ENCODE assay signal across 17 cellular contexts in the genomic region with DNA sequence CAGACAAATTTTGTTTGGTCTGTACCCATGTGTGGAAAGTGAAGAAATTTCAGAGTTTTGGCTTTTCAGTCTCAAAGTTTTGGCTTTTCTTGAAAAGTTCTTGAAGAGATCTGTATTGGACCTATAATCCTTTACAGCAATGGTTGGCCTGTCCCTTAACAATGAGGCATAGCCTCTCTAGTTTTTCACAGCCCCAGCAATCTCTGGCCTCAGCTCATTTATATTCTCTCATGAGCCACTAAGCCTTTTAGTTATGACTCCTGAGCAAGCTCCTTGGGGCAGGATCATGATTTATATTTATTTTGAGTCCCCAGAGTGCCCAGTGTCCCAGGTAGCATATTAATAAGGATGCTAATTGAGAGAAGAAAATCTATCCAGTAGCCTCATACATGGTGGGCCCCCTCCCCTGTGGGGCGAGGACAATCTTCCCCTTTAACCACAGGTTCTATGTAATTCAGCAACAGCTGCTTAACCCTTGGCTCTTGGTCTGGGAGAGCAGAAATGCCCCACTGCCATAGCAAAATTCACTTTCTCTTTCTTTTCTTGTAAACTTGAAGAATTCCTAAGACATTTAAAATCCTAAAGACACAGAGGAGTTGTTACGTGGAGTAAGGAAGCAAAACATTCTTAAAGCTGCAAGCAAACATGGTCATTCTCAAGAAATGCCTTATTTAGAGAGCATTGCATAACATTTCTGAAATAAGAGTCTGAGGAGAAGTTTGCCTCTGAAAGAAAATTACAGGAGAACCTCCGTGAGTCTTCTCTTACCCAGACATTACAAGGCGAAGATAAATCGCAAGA. TPM values are rescaled to one million over a fixed set of nuclear protein-coding genes. Genes with fewer than 3 reads are reported as not detected.
DNase-seq lines count a peak whose midpoint lies in the region; ATAC-seq and TF ChIP-seq lines count a peak whose summit lies in the region.
"Had no signal": no experiment of that assay in that cellular context is flagged by ENCODE, and none has a peak within 500 bp of the region (broad histone marks: within the 10 kb centered on the region; RNA-seq: fewer than 3 reads in every experiment).

No MANE protein-coding gene starts in this region.

- CTCF ChIA-PET in HEK293 (lab: Yijun Ruan, JAX) = interaction anchor here (0.5 to 1.3 kb wide), 3 partner anchors 31 to 900 kb away, joined by 3 to 5 read pairs (median 4); no protein-coding TSS in a partner anchor
- CTCF ChIA-PET in activated CD8-positive, alpha-beta memory T cell treated with anti-CD3 and anti-CD28 coated beads, Interleukin-2, amount 10 ng/mL, durations not matched to agents 7 days and 5 days (lab: Charles Lee) = no interaction called here

- H3K4me3 ChIP-seq in HEK293 (ENCODE audit: low read depth, low read length) (no peak overlapping the region), adipocyte (ENCODE audit: low read length) (peak overlapping the region; percentile 9), skeletal muscle tissue (ENCODE audit: low read length in 3 of 3) (no peak overlapping the region)
- H3K4me3 ChIP-seq: colonic mucosa had no signal

- no peak overlapping the region for H3K27ac Mint-ChIP-seq in activated CD8-positive, alpha-beta memory T cell treated with anti-CD3 and anti-CD28 coated beads, Interleukin-2, amount 10 ng/mL, durations not matched to agents 7 days and 5 days
- H3K27ac Mint-ChIP-seq: activated CD4-positive, alpha-beta memory T cell treated with anti-CD3 and anti-CD28 coated beads for 36 hours; stimulated activated memory B cell treated with anti-CD40 and anti-IgM and Interleukin-4, amounts not matched to agents 10 μg/mL and 1 μg/mL and 100 μg/mL, for 72 hours; T-cell had no signal

- H3K9ac ChIP-seq in adipocyte (ENCODE audit: low read length) (peak overlapping the region; percentile 71), skeletal muscle tissue (ENCODE audit: low read depth in 1 of 3, low read length in 3 of 3) (no peak overlapping the region)

- peaks cover 20% of the 10 kb centered on the region for H3K27me3 Mint-ChIP-seq in activated CD8-positive, alpha-beta memory T cell treated with anti-CD3 and anti-CD28 coated beads, Interleukin-2, amount 10 ng/mL, durations not matched to agents 7 days and 5 days

- intact Hi-C loops in left ventricle myocardium superior (cut with micrococcal nuclease) = no loop called here

- no peaks in the 10 kb centered on the region for H3K27me3 ChIP-seq in adipocyte (replicated peaks; ENCODE audit: control insufficient read depth, insufficient read depth, low read length)
- peaks cover 0 to 4% (median 2%) of the 10 kb centered on the region in 3 donors for H3K27me3 ChIP-seq in skeletal muscle tissue (ENCODE audit: control insufficient read depth in 3 of 3, insufficient read depth in 3 of 3, low read length in 3 of 3)
- H3K27me3 ChIP-seq: colonic mucosa had no signal

- H3K4me1 Mint-ChIP-seq in activated CD8-positive, alpha-beta memory T cell treated with anti-CD3 and anti-CD28 coated beads, Interleukin-2, amount 10 ng/mL, durations not matched to agents 7 days and 5 days = no peaks in the 10 kb centered on the region
- H3K4me1 Mint-ChIP-seq: CD8-positive, alpha-beta memory T cell; T-cell had no signal

- no peaks in the 10 kb centered on the region for H3K36me3 Mint-ChIP-seq in activated CD8-positive, alpha-beta memory T cell treated with anti-CD3 and anti-CD28 coated beads, Interleukin-2, amount 10 ng/mL, durations not matched to agents 7 days and 5 days
- H3K36me3 Mint-ChIP-seq: activated CD4-positive, alpha-beta memory T cell treated with anti-CD3 and anti-CD28 coated beads for 36 hours; CD8-positive, alpha-beta memory T cell; stimulated activated memory B cell treated with anti-CD40 and anti-IgM and Interleukin-4, amounts not matched to agents 10 μg/mL and 1 μg/mL and 100 μg/mL, for 72 hours; T-cell had no signal

- TF ChIP-seq CTCF in HEK293 (tag by site-specific recombination; IDR thresholded peaks at IDR 0.05) = no peak

- ATAC-seq in left ventricle myocardium superior (peak; percentile 43), HG03442 (IDR thresholded peaks at IDR 0.05; ENCODE audit: unreplicated experiment) (no peak), HG03571 (IDR thresholded peaks at IDR 0.05; ENCODE audit: unreplicated experiment) (no peak)
- ATAC-seq in activated CD8-positive, alpha-beta memory T cell treated with anti-CD3 and anti-CD28 coated beads, Interleukin-2, amount 10 ng/mL, durations not matched to agents 7 days and 5 days = no peak
- ATAC-seq: left lobe of liver; stimulated activated memory B cell treated with anti-CD40 and anti-IgM and Interleukin-4, amounts not matched to agents 10 μg/mL and 1 μg/mL and 100 μg/mL, for 72 hours; T-cell had no signal

- DNase-seq in adipocyte (ENCODE audit: low read depth) (peak; percentile 79), left ventricle myocardium superior (no peak), T1000 (lab: John Stamatoyannopoulos, UW) (no peak)
- no peak for DNase-seq in activated CD8-positive, alpha-beta memory T cell treated with anti-CD3 and anti-CD28 coated beads, Interleukin-2, amount 10 ng/mL, durations not matched to agents 7 days and 5 days
- DNase-seq: activated CD4-positive, alpha-beta memory T cell treated with anti-CD3 and anti-CD28 coated beads for 36 hours; CD8-positive, alpha-beta memory T cell; colonic mucosa; Kasumi-1; NCI-H2107; T-cell had no signal

- POLR2A ChIA-PET in HEK293 (lab: Yijun Ruan, JAX) = no interaction called here

- H3K27ac ChIP-seq in HEK293 (ENCODE audit: extremely low read depth, low read depth, low read length) (no peak overlapping the region), skeletal muscle tissue (ENCODE audit: low read depth, low read length) (peak overlapping the region; percentile 2)
- H3K27ac ChIP-seq: colonic mucosa, neutrophil had no signal

- H3K4me1 ChIP-seq in HEK293 (ENCODE audit: control insufficient read depth, insufficient read depth, low read length) (no peaks in the 10 kb centered on the region), adipocyte (ENCODE audit: control insufficient read depth, insufficient read depth, low read length) (peaks cover 73% of the 10 kb centered on the region), skeletal muscle tissue (ENCODE audit: control insufficient read depth in 3 of 3, insufficient read depth in 3 of 3, low read length in 3 of 3) (peaks cover 3 to 8% (median 6%) of the 10 kb centered on the region in 3 donors)
- H3K4me1 ChIP-seq: colonic mucosa had no signal

- H3K36me3 ChIP-seq in HEK293 (ENCODE audit: control insufficient read depth in 2 of 2, insufficient read depth in 1 of 2, low read length in 2 of 2) (no peaks in the 10 kb centered on the region), adipocyte (ENCODE audit: control insufficient read depth, insufficient read depth, low read length, severe bottlenecking) (no peaks in the 10 kb centered on the region), skeletal muscle tissue (ENCODE audit: control insufficient read depth in 3 of 3, insufficient read depth in 3 of 3, low read length in 3 of 3) (no peaks in the 10 kb centered on the region)
- H3K36me3 ChIP-seq: colonic mucosa, neutrophil had no signal

- no peak overlapping the region for H3K4me3 Mint-ChIP-seq in activated CD8-positive, alpha-beta memory T cell treated with anti-CD3 and anti-CD28 coated beads, Interleukin-2, amount 10 ng/mL, durations not matched to agents 7 days and 5 days
- H3K4me3 Mint-ChIP-seq: activated CD4-positive, alpha-beta memory T cell treated with anti-CD3 and anti-CD28 coated beads for 36 hours; CD8-positive, alpha-beta memory T cell; stimulated activated memory B cell treated with anti-CD40 and anti-IgM and Interleukin-4, amounts not matched to agents 10 μg/mL and 1 μg/mL and 100 μg/mL, for 72 hours; T-cell had no signal

- H3K9me3 Mint-ChIP-seq in activated CD8-positive, alpha-beta memory T cell treated with anti-CD3 and anti-CD28 coated beads, Interleukin-2, amount 10 ng/mL, durations not matched to agents 7 days and 5 days (ENCODE audit: low read depth) = no peaks in the 10 kb centered on the region
- H3K9me3 Mint-ChIP-seq: activated CD4-positive, alpha-beta memory T cell treated with anti-CD3 and anti-CD28 coated beads for 36 hours; stimulated activated memory B cell treated with anti-CD40 and anti-IgM and Interleukin-4, amounts not matched to agents 10 μg/mL and 1 μg/mL and 100 μg/mL, for 72 hours; T-cell had no signal

- no peaks in the 10 kb centered on the region for H3K9me3 ChIP-seq in HEK293 (ENCODE audit: control insufficient read depth, insufficient read depth, low read depth, low read length)
- no peaks in the 10 kb centered on the region for H3K9me3 ChIP-seq in adipocyte (ENCODE audit: control insufficient read depth, low read length)
- no peaks in the 10 kb centered on the region for H3K9me3 ChIP-seq in skeletal muscle tissue (ENCODE audit: control insufficient read depth in 3 of 3, low read length in 3 of 3)
- H3K9me3 ChIP-seq: colonic mucosa, neutrophil had no signal

TF ChIP-seq in HEK293, 187 proteins besides CTCF, POLR2A, EP300 and RAD21 (continues in another document):
- TF ChIP-seq ZNF184 (tag by site-specific recombination; IDR thresholded peaks at IDR 0.05) = no peak

RNA-seq across cellular contexts. Expression of gene NGF, which starts 6.3 kb away (rescaled TPM):
- total RNA-seq in left ventricle myocardium superior = 3.2 TPM
- 2.1 TPM for total RNA-seq in skeletal muscle tissue
- not detected for total RNA-seq in activated CD8-positive, alpha-beta memory T cell treated with anti-CD3 and anti-CD28 coated beads, Interleukin-2, amount 10 ng/mL, durations not matched to agents 7 days and 5 days
- total RNA-seq: activated CD4-positive, alpha-beta memory T cell treated with anti-CD3 and anti-CD28 coated beads for 36 hours; CD8-positive, alpha-beta memory T cell; T-cell had no signal
